Comparison of ENCODE assay signal across 14 cellular contexts in genomic region chr12:92075425-92075891, GRCh38.
DNase-seq lines count a peak whose midpoint lies in the region; ATAC-seq and TF ChIP-seq lines count a peak whose summit lies in the region.
"Had no signal": no experiment of that assay in that cellular context is flagged by ENCODE, and none has a peak within 500 bp of the region (broad histone marks: within the 10 kb centered on the region; RNA-seq: fewer than 3 reads in every experiment).

No MANE protein-coding gene starts in this region.

- H3K4me1 Mint-ChIP-seq in nephron: peaks cover 35% of the 10 kb centered on the region

- ATAC-seq in GM18858 (IDR thresholded peaks at IDR 0.05; ENCODE audit: unreplicated experiment): no peak

- no peak overlapping the region for H3K4me3 Mint-ChIP-seq in nephron
- H3K4me3 Mint-ChIP-seq: neural crest cell had no signal

- H3K27ac Mint-ChIP-seq in nephron: peak overlapping the region; percentile 2 to 46 (median 23)

- DNase-seq in EL (peak; percentile 76), NCI-H526 treated with DMSO at 0.1 percent for 48 hours (lab: John Stamatoyannopoulos, UW) (peak; percentile 79), fibroblast of mammary gland (ENCODE audit: low read depth) (peak; percentile 34), DMS153 treated with DMSO at 0.1 percent for 48 hours (lab: John Stamatoyannopoulos, UW; ENCODE audit: unreplicated experiment) (no peak), 8988T (no peak)
- DNase-seq in activated naive CD4-positive, alpha-beta T cell treated with Interleukin-2 at 50 U/mL for 16 hours: no peak
- DNase-seq: hippocampal formation; NCI-H524; stimulated activated CD4-positive, alpha-beta T cell treated with anti-CD3 and anti-CD28 coated beads, Interleukin-4, amount 100 ng/mL, for 4 hours had no signal

- no peaks in the 10 kb centered on the region for H3K9me3 Mint-ChIP-seq in nephron

- H3K4me3 ChIP-seq in fibroblast of mammary gland (ENCODE audit: control insufficient read depth, low read depth, low read length): no peak overlapping the region
- H3K4me3 ChIP-seq: breast epithelium, thoracic aorta had no signal

- no peaks in the 10 kb centered on the region for H3K27me3 Mint-ChIP-seq in nephron (ENCODE audit: low read depth)

- no peak for TF ChIP-seq CTCF in fibroblast of mammary gland (conservative IDR thresholded peaks at IDR 0.05; ENCODE audit: control insufficient read depth, insufficient read depth, low read depth, low read length)
- no peak for TF ChIP-seq CTCF in nephron (IDR thresholded peaks at IDR 0.05; ENCODE audit: unreplicated experiment in 3 of 3)

- no peaks in the 10 kb centered on the region for H3K36me3 Mint-ChIP-seq in nephron (ENCODE audit: low read depth)

Comparison
In these comparisons a context has a peak if more than half of its experiments do, and no peak if none do; other contexts are left out.
1. DNase-seq: peak in EL (single experiment), NCI-H526 treated with DMSO at 0.1 percent for 48 hours (single experiment) and fibroblast of mammary gland (single experiment); none in DMS153 treated with DMSO at 0.1 percent for 48 hours (single experiment), activated naive CD4-positive, alpha-beta T cell treated with Interleukin-2 at 50 U/mL for 16 hours (single experiment) and 8988T (single experiment).